8 cellular contexts compared by ENCODE assay signal in the genomic region with DNA sequence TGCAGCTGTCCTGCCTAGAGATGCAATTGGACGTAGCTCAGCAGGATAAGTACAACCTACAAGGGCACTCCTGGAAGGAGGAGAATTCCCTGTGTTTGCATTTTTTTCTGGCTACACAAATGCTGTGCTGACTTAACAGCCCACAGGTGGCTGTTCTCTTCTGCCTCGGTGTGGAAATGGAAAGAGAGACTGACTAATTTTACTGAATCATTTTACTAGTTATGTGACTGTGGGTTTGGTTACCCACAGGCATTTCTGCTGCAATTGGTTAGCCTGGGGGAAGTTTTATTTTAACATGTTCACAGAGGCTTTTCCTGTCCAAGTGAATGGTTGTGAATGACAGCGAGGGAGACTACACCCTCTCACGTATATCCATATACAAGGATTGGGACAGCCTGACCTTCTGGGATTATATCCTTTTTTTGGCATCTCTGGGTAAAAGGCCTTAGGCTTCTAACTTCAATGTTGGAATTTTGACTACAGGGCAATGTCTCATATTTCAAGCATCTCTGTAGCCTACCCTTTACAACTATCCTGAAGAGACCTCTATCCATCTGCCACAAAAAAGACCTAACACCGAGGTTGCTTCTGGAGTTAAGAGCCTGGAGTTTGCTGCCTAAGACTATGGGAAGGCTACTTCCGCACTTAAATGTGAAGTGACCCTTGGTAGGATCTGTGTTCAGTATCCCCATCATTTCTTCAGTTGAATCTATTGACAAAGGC.
DNase-seq lines count a peak whose midpoint lies in the region; ATAC-seq and TF ChIP-seq lines count a peak whose summit lies in the region.

No MANE protein-coding gene starts in this region.

- no peak for TF ChIP-seq CTCF in activated CD8-positive, alpha-beta T cell treated with anti-CD3 and anti-CD28 coated beads for 36 hours (IDR thresholded peaks at IDR 0.05)
- TF ChIP-seq CTCF in osteocyte (IDR thresholded peaks at IDR 0.05), result peak; percentile 8

- H3K27ac Mint-ChIP-seq in activated CD8-positive, alpha-beta T cell treated with anti-CD3 and anti-CD28 coated beads for 36 hours, result peak overlapping the region; percentile 55
- peak overlapping the region; percentile 71 for H3K27ac Mint-ChIP-seq in osteocyte (ENCODE audit: unreplicated experiment)

- no peaks in the 10 kb centered on the region for H3K36me3 Mint-ChIP-seq in activated CD8-positive, alpha-beta T cell treated with anti-CD3 and anti-CD28 coated beads for 36 hours (ENCODE audit: low read depth)
- no peaks in the 10 kb centered on the region for H3K36me3 Mint-ChIP-seq in osteocyte (ENCODE audit: unreplicated experiment)

- H3K4me1 Mint-ChIP-seq in activated CD8-positive, alpha-beta T cell treated with anti-CD3 and anti-CD28 coated beads for 36 hours (ENCODE audit: low read depth), result peaks cover 27% of the 10 kb centered on the region
- peaks cover 17% of the 10 kb centered on the region for H3K4me1 Mint-ChIP-seq in osteocyte (ENCODE audit: unreplicated experiment)

- intact Hi-C loops in activated CD8-positive, alpha-beta T cell treated with anti-CD3 and anti-CD28 coated beads for 36 hours (cut with micrococcal nuclease), result no loop called here
- intact Hi-C loops in sciatic nerve (cut with DNase I) (no loop called here), Right ventricle myocardium inferior (cut with DNase I) (no loop called here)

- DNase-seq in GM04504 (ENCODE audit: low read depth) (peak; percentile 85), osteocyte (ENCODE audit: extremely low spot score, unreplicated experiment) (no peak), sciatic nerve (ENCODE audit: low spot score) (no peak), Right ventricle myocardium inferior (ENCODE audit: missing footprints) (no peak), HUDEP-2 (lab: John Stamatoyannopoulos, UW; ENCODE audit: unreplicated experiment in 76 of 76) (no peak)
- peak; percentile 83 for DNase-seq in activated CD8-positive, alpha-beta T cell treated with anti-CD3 and anti-CD28 coated beads for 36 hours

- no peaks in the 10 kb centered on the region for H3K27me3 Mint-ChIP-seq in activated CD8-positive, alpha-beta T cell treated with anti-CD3 and anti-CD28 coated beads for 36 hours
- H3K27me3 Mint-ChIP-seq in osteocyte (ENCODE audit: unreplicated experiment), result no peaks in the 10 kb centered on the region

- CTCF ChIA-PET in activated CD8-positive, alpha-beta T cell treated with anti-CD3 and anti-CD28 coated beads for 36 hours (lab: Charles Lee), result interaction anchor here (1.2 kb wide), 1 partner anchor 266 kb away, joined by 3 read pairs; no protein-coding TSS in a partner anchor

- POLR2A ChIA-PET in activated CD8-positive, alpha-beta T cell treated with anti-CD3 and anti-CD28 coated beads for 36 hours (lab: Charles Lee), result no interaction called here

- no peaks in the 10 kb centered on the region for H3K9me3 Mint-ChIP-seq in activated CD8-positive, alpha-beta T cell treated with anti-CD3 and anti-CD28 coated beads for 36 hours
- no peaks in the 10 kb centered on the region for H3K9me3 Mint-ChIP-seq in osteocyte (ENCODE audit: unreplicated experiment)

- peak; percentile 86 for ATAC-seq in GM21367 (IDR thresholded peaks at IDR 0.05; ENCODE audit: unreplicated experiment)
- ATAC-seq in HG03520 (IDR thresholded peaks at IDR 0.05; ENCODE audit: unreplicated experiment), result peak; percentile 76
- peak; percentile 95 for ATAC-seq in activated CD8-positive, alpha-beta T cell treated with anti-CD3 and anti-CD28 coated beads for 36 hours
- no peak for ATAC-seq in sciatic nerve
- ATAC-seq in Right ventricle myocardium inferior, result no peak

- H3K4me3 Mint-ChIP-seq in activated CD8-positive, alpha-beta T cell treated with anti-CD3 and anti-CD28 coated beads for 36 hours, result no peak overlapping the region
- H3K4me3 Mint-ChIP-seq in osteocyte (ENCODE audit: unreplicated experiment), result no peak overlapping the region

Comparison
In these comparisons a context has a peak if more than half of its experiments do, and no peak if none do; other contexts are left out.
1. DNase-seq: peak in GM04504 (single experiment) and activated CD8-positive, alpha-beta T cell treated with anti-CD3 and anti-CD28 coated beads for 36 hours (single experiment); none in osteocyte (single experiment), sciatic nerve (single experiment), Right ventricle myocardium inferior (single experiment) and HUDEP-2 (0 of 76).
2. ATAC-seq: peak in GM21367 (single experiment), HG03520 (single experiment) and activated CD8-positive, alpha-beta T cell treated with anti-CD3 and anti-CD28 coated beads for 36 hours (single experiment); none in sciatic nerve (single experiment) and Right ventricle myocardium inferior (single experiment).